In the genomic region with DNA sequence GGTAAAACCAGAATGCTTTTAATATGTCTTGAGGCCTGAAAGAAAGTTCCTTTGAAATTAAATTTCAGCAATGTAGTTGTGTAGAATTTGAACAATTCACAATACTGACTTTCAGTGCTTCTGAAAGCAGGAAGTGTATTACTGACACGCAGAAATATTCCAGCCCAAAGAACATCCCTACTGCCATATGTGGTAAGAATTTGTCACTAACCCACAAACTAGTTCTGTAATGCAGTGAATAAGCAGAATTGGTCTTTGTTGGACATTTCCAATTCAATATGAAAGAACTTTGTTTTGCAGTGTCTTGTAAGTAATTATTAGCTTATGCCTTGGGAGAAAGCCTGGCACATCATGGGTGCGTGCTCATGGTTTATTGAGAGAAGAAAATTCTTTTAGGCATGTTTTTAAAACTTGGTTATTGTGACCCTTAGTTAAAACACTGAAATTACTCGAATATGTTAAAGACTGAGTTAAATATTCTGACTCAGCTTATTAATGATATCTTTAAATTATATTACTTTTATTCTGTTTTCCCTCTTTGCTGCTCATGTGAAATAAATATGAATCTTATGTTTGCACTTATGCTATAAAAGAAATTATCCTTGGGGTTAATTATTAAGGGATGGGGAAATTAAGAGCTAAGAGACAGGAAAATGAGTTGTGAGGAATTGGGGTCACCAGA, we compare ENCODE assay signal across 9 cellular contexts. TPM values are rescaled to one million over a fixed set of nuclear protein-coding genes. Genes with fewer than 3 reads are reported as not detected.
DNase-seq lines count a peak whose midpoint lies in the region; ATAC-seq and TF ChIP-seq lines count a peak whose summit lies in the region.
"Had no signal": no experiment of that assay in that cellular context is flagged by ENCODE, and none has a peak within 500 bp of the region (broad histone marks: within the 10 kb centered on the region; RNA-seq: fewer than 3 reads in every experiment).

No MANE protein-coding gene starts in this region.

- H3K4me1 ChIP-seq in breast epithelium: no peaks in the 10 kb centered on the region
- H3K4me1 ChIP-seq in tibial nerve: peaks cover 0 to 87% (median 24%) of the 10 kb centered on the region in 4 donors

- H3K4me3 ChIP-seq in breast epithelium (no peak overlapping the region), tibial nerve (no peak overlapping the region)

- no peaks in the 10 kb centered on the region for H3K27me3 Mint-ChIP-seq in MCF 10A (ENCODE audit: insufficient read depth, unreplicated experiment)
- H3K27me3 Mint-ChIP-seq: B cell had no signal

- intact Hi-C loops in MCF 10A (cut with micrococcal nuclease) (no loop called here), breast epithelium (cut with DNase I; ENCODE audit: low total_unique reads) (no loop called here)

- no peaks in the 10 kb centered on the region for H3K9me3 Mint-ChIP-seq in MCF 10A (ENCODE audit: unreplicated experiment)

- TF ChIP-seq CTCF in MCF 10A (IDR thresholded peaks at IDR 0.05; ENCODE audit: unreplicated experiment): no peak
- no peak for TF ChIP-seq CTCF in breast epithelium (IDR thresholded peaks at IDR 0.05)
- no peak for TF ChIP-seq CTCF in tibial nerve (IDR thresholded peaks at IDR 0.05)

- CTCF ChIA-PET in MCF 10A (lab: Yijun Ruan, JAX): no interaction called here

- peak overlapping the region; percentile 31 for H3K27ac Mint-ChIP-seq in MCF 10A (ENCODE audit: low read depth, unreplicated experiment)
- H3K27ac Mint-ChIP-seq: B cell had no signal

- H3K36me3 Mint-ChIP-seq in MCF 10A (ENCODE audit: insufficient read depth, unreplicated experiment): peaks cover 60% of the 10 kb centered on the region

- POLR2A ChIA-PET in MCF 10A (lab: Yijun Ruan, JAX): interaction anchor here (1.0 kb wide), 1 partner anchor 15 kb away, joined by 5 read pairs; no protein-coding TSS in a partner anchor

- H3K9me3 ChIP-seq in breast epithelium (no peaks in the 10 kb centered on the region), tibial nerve (no peaks in the 10 kb centered on the region)

- DNase-seq in MCF 10A (ENCODE audit: unreplicated experiment) (no peak), breast epithelium (ENCODE audit: low spot score in 2 of 2) (no peak), SIG-M5 (lab: John Stamatoyannopoulos, UW) (peak; percentile 48), glomerular visceral epithelial cell (ENCODE audit: extremely low spot score) (peak; percentile 59), tibial nerve (ENCODE audit: low spot score in 2 of 2) (no peak), T-helper 2 cell (no peak), GOT3 (lab: John Stamatoyannopoulos, UW) (no peak)

- BruUV-seq in MCF 10A (replicated peaks; lab: Mats Ljungman, UMichigan): no TSS peak

- peaks cover 30% of the 10 kb centered on the region for H3K4me1 Mint-ChIP-seq in MCF 10A (ENCODE audit: insufficient read depth, unreplicated experiment)

- no peaks in the 10 kb centered on the region for H3K27me3 ChIP-seq in breast epithelium
- no peaks in the 10 kb centered on the region for H3K27me3 ChIP-seq in tibial nerve

- ATAC-seq in HG03457 (IDR thresholded peaks at IDR 0.05; ENCODE audit: unreplicated experiment): no peak

- TF ChIP-seq EP300 in tibial nerve (IDR thresholded peaks at IDR 0.05): peak; percentile 39 to 73

- WGBS in tibial nerve, 2 donors: 30 to 44% methylated on average over 3 of the region's 3 CpGs

- H3K4me3 Mint-ChIP-seq in MCF 10A (ENCODE audit: unreplicated experiment): no peak overlapping the region
- H3K4me3 Mint-ChIP-seq: B cell had no signal

- no peak for TF ChIP-seq POLR2A in breast epithelium (IDR thresholded peaks at IDR 0.05)
- TF ChIP-seq POLR2A in tibial nerve (IDR thresholded peaks at IDR 0.05): no peak

- H3K27ac ChIP-seq in breast epithelium (no peak overlapping the region), tibial nerve (peak overlapping the region; percentile 24 to 85 (median 51))

- H3K36me3 ChIP-seq in breast epithelium (peaks cover 4% of the 10 kb centered on the region), tibial nerve (peaks cover 0 to 26% (median 4%) of the 10 kb centered on the region in 3 donors)

RNA-seq across cellular contexts. Expression of gene PTPN12, which starts 33.4 kb away (rescaled TPM):
- total RNA-seq in MCF 10A (2022) (104 and 105 TPM in 2 replicates), breast epithelium (100 to 1,000 TPM; 161 to 176 (median 168) TPM), tibial nerve (100 to 1,000 TPM; 129 to 168 (median 151) TPM)

Comparison
In these comparisons a context has a peak if more than half of its experiments do, and no peak if none do; other contexts are left out.
1. DNase-seq: peak in SIG-M5 (single experiment) and glomerular visceral epithelial cell (single experiment); none in MCF 10A (single experiment), breast epithelium (0 of 2), tibial nerve (0 of 2), T-helper 2 cell (0 of 5) and GOT3 (single experiment).
2. H3K27ac ChIP-seq: peak in tibial nerve (4 of 4); none in breast epithelium (0 of 2).